In genomic region chr12:46372131-46372851, GRCh38 we compare ENCODE assay signal across 8 cellular contexts. TPM values are rescaled to one million over a fixed set of nuclear protein-coding genes. Genes with fewer than 3 reads are reported as not detected.
DNase-seq lines count a peak whose midpoint lies in the region; ATAC-seq and TF ChIP-seq lines count a peak whose summit lies in the region.

Gene SLC38A2, minus strand, starts transcription at chr12:46372773. Its CDS starts 1,480 bp downstream, at chr12:46371293.

- ATAC-seq in GM19438 (IDR thresholded peaks at IDR 0.05; ENCODE audit: low read depth, unreplicated experiment) (peak; percentile 69), HG03575 (IDR thresholded peaks at IDR 0.05; ENCODE audit: extremely low read depth, insufficient number of reproducible peaks, low FRiP score, unreplicated experiment) (peak; percentile 34)

- peak within 1 kb of the TSS; percentile 90 for H3K4me3 ChIP-seq in CD8-positive, alpha-beta memory T cell (ENCODE audit: low read length)
- H3K4me3 ChIP-seq in endodermal cell (ENCODE audit: low read length) (peak within 1 kb of the TSS; percentile 98), mesodermal cell (ENCODE audit: extremely low read depth, insufficient read depth, low read length, poor library complexity, severe bottlenecking) (peak within 1 kb of the TSS; percentile 79)

- peak; percentile 95 to 98 (median 96) for DNase-seq in CD8-positive, alpha-beta memory T cell
- DNase-seq in NOMO-1 treated with DMSO at 0.1 percent for 48 hours (lab: John Stamatoyannopoulos, UW; ENCODE audit: unreplicated experiment) (peak; percentile 87), endodermal cell (peak; percentile 99)
- DNase-seq in activated CD8-positive, alpha-beta memory T cell treated with anti-CD3 and anti-CD28 coated beads, Interleukin-2, amount 50 U/mL, for 24 hours (ENCODE audit: extremely low read depth), result peak; percentile 89
- peak; percentile 93 for DNase-seq in stimulated activated CD8-positive, alpha-beta memory T cell treated with anti-CD3 and anti-CD28 coated beads, Interleukin-15, amount 100 ng/mL, for 48 hours (ENCODE audit: low read depth in 2 of 2)

- no peak for TF ChIP-seq CTCF in endodermal cell (conservative IDR thresholded peaks at IDR 0.05)

- H3K36me3 ChIP-seq in CD8-positive, alpha-beta memory T cell (ENCODE audit: insufficient read depth, low read length), result peaks cover 24% of the 10 kb centered on the region
- H3K36me3 ChIP-seq in endodermal cell (ENCODE audit: control insufficient read depth, insufficient read depth, low read length) (peaks cover 37% of the 10 kb centered on the region), mesodermal cell (ENCODE audit: control insufficient read depth, insufficient read depth, low read length) (peaks cover 46% of the 10 kb centered on the region)

- peaks cover 0 to 16% of the 10 kb centered on the region in 2 donors for H3K27me3 Mint-ChIP-seq in CD8-positive, alpha-beta memory T cell
- H3K27me3 Mint-ChIP-seq in endodermal cell (ENCODE audit: insufficient read depth), result peaks cover 13% of the 10 kb centered on the region

- peak within 1 kb of the TSS; percentile 95 to 100 (median 99) for H3K27ac Mint-ChIP-seq in CD8-positive, alpha-beta memory T cell
- H3K27ac Mint-ChIP-seq in endodermal cell, result peak within 1 kb of the TSS; percentile 99

- peaks cover 48% of the 10 kb centered on the region for H3K4me1 ChIP-seq in CD8-positive, alpha-beta memory T cell (ENCODE audit: insufficient read depth, low read length)
- H3K4me1 ChIP-seq in endodermal cell (ENCODE audit: control insufficient read depth, insufficient read depth, low read length) (peaks cover 19% of the 10 kb centered on the region), mesodermal cell (ENCODE audit: control insufficient read depth, insufficient read depth, low read length, poor library complexity, severe bottlenecking) (peaks cover 19% of the 10 kb centered on the region)

- POLR2A ChIA-PET in CD8-positive, alpha-beta memory T cell (lab: Charles Lee), result interaction anchor here (0.7 to 2.5 kb wide), 10 partner anchors 10 to 644 kb away, joined by 3 to 20 read pairs (median 4); partner anchors contain the start of gene SLC38A1

- H3K27ac ChIP-seq in CD8-positive, alpha-beta memory T cell (ENCODE audit: low read depth, low read length), result peak within 1 kb of the TSS; percentile 92
- H3K27ac ChIP-seq in endodermal cell (ENCODE audit: low read depth, low read length) (peak within 1 kb of the TSS; percentile 100), mesodermal cell (ENCODE audit: low read depth, low read length, severe bottlenecking) (peak within 1 kb of the TSS; percentile 99)

- CTCF ChIA-PET in CD8-positive, alpha-beta memory T cell (lab: Charles Lee), result interaction anchor here (0.8 kb wide), 2 partner anchors 12 to 213 kb away, joined by 3 to 4 read pairs; no protein-coding TSS in a partner anchor

- H3K9me3 ChIP-seq in CD8-positive, alpha-beta memory T cell (ENCODE audit: low read length), result no peaks in the 10 kb centered on the region
- H3K9me3 ChIP-seq in endodermal cell (ENCODE audit: control insufficient read depth, low read length), result no peaks in the 10 kb centered on the region
- no peaks in the 10 kb centered on the region for H3K9me3 ChIP-seq in mesodermal cell (ENCODE audit: control insufficient read depth, low read length)

- peaks cover 7 to 51% (median 8%) of the 10 kb centered on the region in 3 donors for H3K36me3 Mint-ChIP-seq in CD8-positive, alpha-beta memory T cell
- peaks cover 40% of the 10 kb centered on the region for H3K36me3 Mint-ChIP-seq in endodermal cell (ENCODE audit: low read depth)

- peaks cover 0 to 2% (median 0%) of the 10 kb centered on the region in 5 donors for H3K9me3 Mint-ChIP-seq in CD8-positive, alpha-beta memory T cell
- H3K9me3 Mint-ChIP-seq in endodermal cell, result no peaks in the 10 kb centered on the region

- H3K4me3 Mint-ChIP-seq in CD8-positive, alpha-beta memory T cell, result peak within 1 kb of the TSS; percentile 97 to 100 (median 99)
- H3K4me3 Mint-ChIP-seq in endodermal cell, result peak within 1 kb of the TSS; percentile 98

- H3K27me3 ChIP-seq in CD8-positive, alpha-beta memory T cell (ENCODE audit: insufficient read depth, low read length, poor library complexity, severe bottlenecking), result no peaks in the 10 kb centered on the region
- peaks cover 10% of the 10 kb centered on the region for H3K27me3 ChIP-seq in endodermal cell (ENCODE audit: control insufficient read depth, insufficient read depth, low read length, poor library complexity, severe bottlenecking)

- WGBS in endodermal cell (ENCODE audit: insufficient coverage in 1 of 2, insufficient read length in 1 of 2), 2 experiments, result 0% methylated on average over 26 to 77 of the region's 77 CpGs
- 0% methylated on average over 37 to 66 of the region's 77 CpGs for WGBS in mesodermal cell (ENCODE audit: insufficient coverage in 2 of 2), 2 experiments

- peaks cover 53 to 56% (median 56%) of the 10 kb centered on the region in 3 donors for H3K4me1 Mint-ChIP-seq in CD8-positive, alpha-beta memory T cell
- peaks cover 48% of the 10 kb centered on the region for H3K4me1 Mint-ChIP-seq in endodermal cell

- peak within 1 kb of the TSS; percentile 100 for H3K9ac ChIP-seq in endodermal cell (ENCODE audit: extremely low read depth, low read length, poor library complexity, severe bottlenecking)

RNA-seq across cellular contexts. Expression of gene SLC38A2, which starts in this region (rescaled TPM):
- 100 to 1,000 TPM; 198 to 202 TPM for total RNA-seq in CD8-positive, alpha-beta memory T cell
- polyA plus RNA-seq in CD8-positive, alpha-beta memory T cell, result 58.4 TPM
- total RNA-seq in endodermal cell, result 100 to 1,000 TPM; 156 to 230 TPM
- 185 TPM for polyA plus RNA-seq in endodermal cell (2013, experiment 1 of 2)
- 170 TPM for polyA plus RNA-seq in endodermal cell (2013, experiment 2 of 2)
- 343 TPM for polyA plus RNA-seq in mesodermal cell (2013, experiment 1 of 2)
- 332 TPM for polyA plus RNA-seq in mesodermal cell (2013, experiment 2 of 2)

Comparison
In these comparisons a context has a peak if more than half of its experiments do, and no peak if none do; other contexts are left out.
1. Peak in every context shown above with its lines: DNase-seq, ATAC-seq, H3K4me3 ChIP-seq and H3K27ac ChIP-seq.